Comparison of ENCODE assay signal across 1 cellular context in genomic region chr4:102355748-102356147, GRCh38.
A peak's percentile ranks its signal among the peaks of the same experiment; 100 is the strongest.
TF ChIP-seq lines count a peak whose summit lies in the region.

No MANE protein-coding gene starts in this region.

TF ChIP-seq in K562, 482 proteins besides CTCF, POLR2A, EP300 and RAD21 (continued from another document and continues in another):
- TF ChIP-seq MGA (IDR thresholded peaks at IDR 0.05) (no peak), DPF2 (IDR thresholded peaks at IDR 0.05) (peak; percentile 88), TSC22D4 (tag; IDR thresholded peaks at IDR 0.05) (no peak), CTCFL (IDR thresholded peaks at IDR 0.05; ENCODE audit: borderline replicate concordance, insufficient read depth, low read depth, low read length, poor library complexity, severe bottlenecking) (no peak), HMGN3 (IDR thresholded peaks at IDR 0.05; ENCODE audit: borderline replicate concordance, extremely low read depth, insufficient read length, low read depth, low read length) (no peak), NCOA6 (IDR thresholded peaks at IDR 0.05) (no peak), NFIX (CRISPR knock-in tag; IDR thresholded peaks at IDR 0.05; ENCODE audit: low read depth) (no peak), ILK (tag; IDR thresholded peaks at IDR 0.05; ENCODE audit: borderline replicate concordance, low read depth) (no peak), CEBPZ (IDR thresholded peaks at IDR 0.05; ENCODE audit: borderline replicate concordance, low read depth, low read length) (no peak), CBX1 (IDR thresholded peaks at IDR 0.05; ENCODE audit: low read depth) (no peak), ZNF766 (CRISPR knock-in tag; conservative IDR thresholded peaks at IDR 0.05) (no peak), FOXO4 (CRISPR knock-in tag; IDR thresholded peaks at IDR 0.05) (no peak), THRB (CRISPR knock-in tag; conservative IDR thresholded peaks at IDR 0.05) (no peak), TAF1 (IDR thresholded peaks at IDR 0.05; ENCODE audit: control insufficient read depth, extremely low read depth, insufficient read depth, low read length, severe bottlenecking) (no peak), KLF16 (IDR thresholded peaks at IDR 0.05) (peak; percentile 80; the same call in 1 of the 2 replicates), E2F1 (CRISPR knock-in tag; IDR thresholded peaks at IDR 0.05) (no peak), ZKSCAN3 (CRISPR knock-in tag; IDR thresholded peaks at IDR 0.05) (no peak), SIX5 (IDR thresholded peaks at IDR 0.05; ENCODE audit: borderline replicate concordance in 1 of 2, insufficient read depth in 1 of 2, low read depth in 1 of 2, low read length in 2 of 2) (no peak), ZNF518B (CRISPR knock-in tag; IDR thresholded peaks at IDR 0.05) (no peak), ZNF561 (CRISPR knock-in tag; conservative IDR thresholded peaks at IDR 0.05) (no peak), ETV1 (tag; conservative IDR thresholded peaks at IDR 0.05; ENCODE audit: low read depth) (no peak), ZNF277 (CRISPR knock-in tag; IDR thresholded peaks at IDR 0.05; ENCODE audit: borderline replicate concordance) (no peak), ZNF583 (CRISPR knock-in tag; IDR thresholded peaks at IDR 0.05) (no peak)
